In the genomic region with DNA sequence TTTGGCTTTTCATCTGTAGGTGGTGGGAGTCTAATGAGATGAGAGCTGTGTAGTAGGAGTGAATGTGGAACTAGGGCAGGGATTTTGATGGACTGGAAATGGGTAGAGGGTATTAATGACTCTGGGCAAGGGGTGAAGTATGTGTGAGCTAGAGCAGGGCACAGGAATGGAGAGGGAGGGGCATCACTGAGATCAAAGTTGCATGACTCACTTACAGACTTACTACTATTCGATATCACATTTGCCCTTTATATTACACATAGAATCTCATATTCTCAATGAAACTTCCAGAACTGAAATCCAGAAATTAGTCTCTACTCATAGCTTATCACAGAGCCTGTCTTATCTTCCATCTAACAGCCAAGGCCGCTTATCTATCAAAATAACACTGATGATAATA, we compare ENCODE assay signal across 17 cellular contexts. TPM values are rescaled to one million over a fixed set of nuclear protein-coding genes. Genes with fewer than 3 reads are reported as not detected.
DNase-seq lines count a peak whose midpoint lies in the region; ATAC-seq and TF ChIP-seq lines count a peak whose summit lies in the region.
"Had no signal": no experiment of that assay in that cellular context is flagged by ENCODE, and none has a peak within 500 bp of the region (broad histone marks: within the 10 kb centered on the region; RNA-seq: fewer than 3 reads in every experiment).

No MANE protein-coding gene starts in this region.

- no peak for TF ChIP-seq POLR2A in suprapubic skin (IDR thresholded peaks at IDR 0.05)
- no peak for TF ChIP-seq POLR2A in spleen (IDR thresholded peaks at IDR 0.05)

- DNase-seq in activated naive CD4-positive, alpha-beta T cell treated with Interleukin-2 at 50 U/mL for 16 hours, result peak; percentile 14
- DNase-seq in activated naive CD4-positive, alpha-beta T cell treated with anti-CD3 and anti-CD28 coated beads, Interleukin-2, amount 10 ng/mL, durations not matched to agents 7 days and 5 days, result no peak
- DNase-seq in mesenchymal stem cell (no peak), suprapubic skin (ENCODE audit: low spot score in 2 of 2) (no peak), spleen (no peak)
- DNase-seq in stimulated activated effector memory CD8-positive, alpha-beta T cell treated with anti-CD3 and anti-CD28 coated beads, Interleukin-12 subunit alpha, Interleukin-12 subunit beta, amount 100 ng/mL, for 72 hours (ENCODE audit: low spot score in 2 of 2), result no peak
- DNase-seq: activated effector memory CD4-positive, alpha-beta T cell treated with Interleukin-2 at 50 U/mL for 16 hours; CD8-positive, alpha-beta T cell; NCI-H1436; NCI-H2171 treated with DMSO at 0.1 percent for 48 hours; NCI-H774; pancreas; stimulated activated naive B cell treated with anti-CD40 and anti-IgM and Interleukin-4, amounts not matched to agents 10 μg/mL and 1 μg/mL and 100 μg/mL, for 72 hours; upper lobe of left lung had no signal

- H3K36me3 Mint-ChIP-seq in activated naive CD4-positive, alpha-beta T cell treated with anti-CD3 and anti-CD28 coated beads, Interleukin-2, amount 10 ng/mL, durations not matched to agents 7 days and 5 days, result no peaks in the 10 kb centered on the region
- H3K36me3 Mint-ChIP-seq in activated T-helper 17 cell treated with anti-CD3 and anti-CD28 coated beads, Interleukin-2, amount 50 U/mL, for 72 hours (ENCODE audit: low read depth), result no peaks in the 10 kb centered on the region
- no peaks in the 10 kb centered on the region for H3K36me3 Mint-ChIP-seq in stimulated activated effector memory CD8-positive, alpha-beta T cell treated with anti-CD3 and anti-CD28 coated beads, Interleukin-12 subunit alpha, Interleukin-12 subunit beta, amount 100 ng/mL, for 72 hours
- H3K36me3 Mint-ChIP-seq: CD8-positive, alpha-beta T cell; stimulated activated naive B cell treated with anti-CD40 and anti-IgM and Interleukin-4, amounts not matched to agents 10 μg/mL and 1 μg/mL and 100 μg/mL, for 72 hours had no signal

- H3K36me3 ChIP-seq in mesenchymal stem cell (ENCODE audit: control insufficient read depth in 1 of 2, insufficient read depth in 2 of 2, low read depth in 1 of 2, low read length in 2 of 2) (no peaks in the 10 kb centered on the region), suprapubic skin (no peaks in the 10 kb centered on the region), spleen (no peaks in the 10 kb centered on the region)
- H3K36me3 ChIP-seq: pancreas, upper lobe of left lung had no signal

- 100% methylated on average over 1 of the region's 2 CpGs for WGBS in mesenchymal stem cell
- 39% methylated on average over 2 of the region's 2 CpGs for WGBS in suprapubic skin
- WGBS in spleen, 5 donors, result 79 to 96% (median 85%) methylated on average over 2 of the region's 2 CpGs

- H3K14ac ChIP-seq in mesenchymal stem cell (ENCODE audit: low read length in 2 of 2), result no peak overlapping the region

- H3K4me3 ChIP-seq in mesenchymal stem cell (ENCODE audit: insufficient read depth in 1 of 2, low read depth in 1 of 2, low read length in 2 of 2), result no peak overlapping the region
- no peak overlapping the region for H3K4me3 ChIP-seq in suprapubic skin
- H3K4me3 ChIP-seq in spleen, result no peak overlapping the region
- H3K4me3 ChIP-seq: pancreas, upper lobe of left lung had no signal

- peaks cover 23% of the 10 kb centered on the region for H3K4me1 ChIP-seq in mesenchymal stem cell (ENCODE audit: control insufficient read depth, insufficient read depth, low read depth, low read length)
- peaks cover 56% of the 10 kb centered on the region for H3K4me1 ChIP-seq in suprapubic skin
- H3K4me1 ChIP-seq in spleen, result peaks cover 0 to 21% (median 14%) of the 10 kb centered on the region in 6 donors

- no peak overlapping the region for H2BK15ac ChIP-seq in mesenchymal stem cell (ENCODE audit: low read depth, poor library complexity, severe bottlenecking)

- peak overlapping the region; percentile 54 for H4K91ac ChIP-seq in mesenchymal stem cell (ENCODE audit: low read length)

- H3K9me3 Mint-ChIP-seq in activated naive CD4-positive, alpha-beta T cell treated with anti-CD3 and anti-CD28 coated beads, Interleukin-2, amount 10 ng/mL, durations not matched to agents 7 days and 5 days, result no peaks in the 10 kb centered on the region
- no peaks in the 10 kb centered on the region for H3K9me3 Mint-ChIP-seq in activated T-helper 17 cell treated with anti-CD3 and anti-CD28 coated beads, Interleukin-2, amount 50 U/mL, for 72 hours
- H3K9me3 Mint-ChIP-seq in stimulated activated effector memory CD8-positive, alpha-beta T cell treated with anti-CD3 and anti-CD28 coated beads, Interleukin-12 subunit alpha, Interleukin-12 subunit beta, amount 100 ng/mL, for 72 hours, result no peaks in the 10 kb centered on the region
- H3K9me3 Mint-ChIP-seq: CD8-positive, alpha-beta T cell had no signal

- H2AFZ ChIP-seq in mesenchymal stem cell (ENCODE audit: low read depth, low read length), result no peak overlapping the region

- no peaks in the 10 kb centered on the region for H3K27me3 ChIP-seq in mesenchymal stem cell (ENCODE audit: control insufficient read depth in 1 of 2, insufficient read depth in 1 of 2, low read length in 2 of 2)
- H3K27me3 ChIP-seq in suprapubic skin, result no peaks in the 10 kb centered on the region
- H3K27me3 ChIP-seq in spleen (replicated peaks in 1 of 7), result no peaks in the 10 kb centered on the region
- H3K27me3 ChIP-seq: pancreas, upper lobe of left lung had no signal

- no peak for TF ChIP-seq EP300 in suprapubic skin (IDR thresholded peaks at IDR 0.05)

- no peak overlapping the region for H2BK5ac ChIP-seq in mesenchymal stem cell (ENCODE audit: low read depth, low read length, poor library complexity, severe bottlenecking)

- no peak for TF ChIP-seq CTCF in suprapubic skin (IDR thresholded peaks at IDR 0.05)
- no peak for TF ChIP-seq CTCF in spleen (IDR thresholded peaks at IDR 0.05 in 8 of 11, conservative IDR thresholded peaks at IDR 0.05 in 3 of 11)

- H3K9me3 ChIP-seq in mesenchymal stem cell (ENCODE audit: control insufficient read depth, low read length), result no peaks in the 10 kb centered on the region
- H3K9me3 ChIP-seq in suprapubic skin, result no peaks in the 10 kb centered on the region
- no peaks in the 10 kb centered on the region for H3K9me3 ChIP-seq in spleen
- H3K9me3 ChIP-seq: pancreas, upper lobe of left lung had no signal

- H3K9ac ChIP-seq in mesenchymal stem cell (ENCODE audit: low read length), result no peak overlapping the region

- H2BK120ac ChIP-seq in mesenchymal stem cell (ENCODE audit: low read depth, low read length), result no peak overlapping the region

- H3K27ac Mint-ChIP-seq in activated naive CD4-positive, alpha-beta T cell treated with anti-CD3 and anti-CD28 coated beads, Interleukin-2, amount 10 ng/mL, durations not matched to agents 7 days and 5 days, result no peak overlapping the region
- H3K27ac Mint-ChIP-seq in activated T-helper 17 cell treated with anti-CD3 and anti-CD28 coated beads, Interleukin-2, amount 50 U/mL, for 72 hours, result peak overlapping the region; percentile 6
- no peak overlapping the region for H3K27ac Mint-ChIP-seq in stimulated activated effector memory CD8-positive, alpha-beta T cell treated with anti-CD3 and anti-CD28 coated beads, Interleukin-12 subunit alpha, Interleukin-12 subunit beta, amount 100 ng/mL, for 72 hours
- H3K27ac Mint-ChIP-seq: CD8-positive, alpha-beta T cell; stimulated activated naive B cell treated with anti-CD40 and anti-IgM and Interleukin-4, amounts not matched to agents 10 μg/mL and 1 μg/mL and 100 μg/mL, for 72 hours had no signal

- intact Hi-C loops in spleen (cut with DNase I; ENCODE audit: low total_unique reads), result no loop called here

- H3K4me2 ChIP-seq in mesenchymal stem cell (ENCODE audit: low read length, poor library complexity, severe bottlenecking), result no peak overlapping the region

- peaks cover 6% of the 10 kb centered on the region for H3K79me1 ChIP-seq in mesenchymal stem cell (replicated peaks; ENCODE audit: low read length, poor library complexity, severe bottlenecking)

- H3K27ac ChIP-seq in mesenchymal stem cell (ENCODE audit: low read length, poor library complexity, severe bottlenecking) (peak overlapping the region; percentile 25), suprapubic skin (peak overlapping the region; percentile 82), spleen (no peak overlapping the region)
- H3K27ac ChIP-seq: pancreas had no signal

- H2AK5ac ChIP-seq in mesenchymal stem cell (ENCODE audit: low read length, severe bottlenecking), result peak overlapping the region; percentile 45

- H3K4ac ChIP-seq in mesenchymal stem cell (ENCODE audit: low read depth in 1 of 2, low read length in 2 of 2), result no peak overlapping the region

- no peak overlapping the region for H4K8ac ChIP-seq in mesenchymal stem cell (ENCODE audit: low read length)

- H3K23ac ChIP-seq in mesenchymal stem cell (ENCODE audit: low read length in 2 of 2), result no peak overlapping the region

- H3K4me3 Mint-ChIP-seq in activated naive CD4-positive, alpha-beta T cell treated with anti-CD3 and anti-CD28 coated beads, Interleukin-2, amount 10 ng/mL, durations not matched to agents 7 days and 5 days, result no peak overlapping the region
- peak overlapping the region; percentile 58 for H3K4me3 Mint-ChIP-seq in activated T-helper 17 cell treated with anti-CD3 and anti-CD28 coated beads, Interleukin-2, amount 50 U/mL, for 72 hours
- no peak overlapping the region for H3K4me3 Mint-ChIP-seq in stimulated activated effector memory CD8-positive, alpha-beta T cell treated with anti-CD3 and anti-CD28 coated beads, Interleukin-12 subunit alpha, Interleukin-12 subunit beta, amount 100 ng/mL, for 72 hours
- H3K4me3 Mint-ChIP-seq: CD8-positive, alpha-beta T cell; stimulated activated naive B cell treated with anti-CD40 and anti-IgM and Interleukin-4, amounts not matched to agents 10 μg/mL and 1 μg/mL and 100 μg/mL, for 72 hours had no signal

- H3K4me1 Mint-ChIP-seq in activated naive CD4-positive, alpha-beta T cell treated with anti-CD3 and anti-CD28 coated beads, Interleukin-2, amount 10 ng/mL, durations not matched to agents 7 days and 5 days, result peaks cover 47% of the 10 kb centered on the region
- H3K4me1 Mint-ChIP-seq in activated T-helper 17 cell treated with anti-CD3 and anti-CD28 coated beads, Interleukin-2, amount 50 U/mL, for 72 hours, result peaks cover 36% of the 10 kb centered on the region
- peaks cover 49% of the 10 kb centered on the region for H3K4me1 Mint-ChIP-seq in stimulated activated effector memory CD8-positive, alpha-beta T cell treated with anti-CD3 and anti-CD28 coated beads, Interleukin-12 subunit alpha, Interleukin-12 subunit beta, amount 100 ng/mL, for 72 hours

- no peak overlapping the region for H2BK12ac ChIP-seq in mesenchymal stem cell (ENCODE audit: low read length in 2 of 2)

- peak; percentile 37 for ATAC-seq in activated T-helper 17 cell treated with anti-CD3 and anti-CD28 coated beads, Interleukin-2, amount 50 U/mL, for 72 hours (replicated peaks)
- ATAC-seq in HG02610 (IDR thresholded peaks at IDR 0.05; ENCODE audit: unreplicated experiment), result no peak
- ATAC-seq in stimulated activated effector memory CD8-positive, alpha-beta T cell treated with anti-CD3 and anti-CD28 coated beads, Interleukin-12 subunit alpha, Interleukin-12 subunit beta, amount 100 ng/mL, for 72 hours, result no peak
- ATAC-seq: CD8-positive, alpha-beta T cell; stimulated activated naive B cell treated with anti-CD40 and anti-IgM and Interleukin-4, amounts not matched to agents 10 μg/mL and 1 μg/mL and 100 μg/mL, for 72 hours had no signal

- CTCF ChIA-PET in activated naive CD4-positive, alpha-beta T cell treated with anti-CD3 and anti-CD28 coated beads, Interleukin-2, amount 10 ng/mL, durations not matched to agents 7 days and 5 days (lab: Charles Lee), result interaction anchor here (0.7 to 1.9 kb wide), 8 partner anchors 8 to 110 kb away, joined by 3 to 8 read pairs (median 4); no protein-coding TSS in a partner anchor

- H3K27me3 Mint-ChIP-seq in activated naive CD4-positive, alpha-beta T cell treated with anti-CD3 and anti-CD28 coated beads, Interleukin-2, amount 10 ng/mL, durations not matched to agents 7 days and 5 days, result no peaks in the 10 kb centered on the region
- peaks cover 7% of the 10 kb centered on the region for H3K27me3 Mint-ChIP-seq in activated T-helper 17 cell treated with anti-CD3 and anti-CD28 coated beads, Interleukin-2, amount 50 U/mL, for 72 hours

- no peak overlapping the region for H3K18ac ChIP-seq in mesenchymal stem cell (ENCODE audit: low read depth in 1 of 2, low read length in 2 of 2)

RNA-seq across cellular contexts. Expression of a gene that starts 19.9 kb away (rescaled TPM):
- total RNA-seq in activated T-helper 17 cell treated with anti-CD3 and anti-CD28 coated beads, Interleukin-2, amount 50 U/mL, for 72 hours, result not detected
- 0.01 TPM for polyA plus RNA-seq in mesenchymal stem cell (2013, experiment 1 of 2)
- 0.01 TPM for polyA plus RNA-seq in mesenchymal stem cell (2013, experiment 2 of 2)
- total RNA-seq in suprapubic skin (10 to 100 TPM in 2 of 4 donors, 1 to 10 TPM in 2; 4.4 to 13.8 (median 10.0) TPM), spleen (not detected)
- polyA plus RNA-seq in spleen, result under 1 TPM in 1 of 3 donors, not detected in 2; 0.02 TPM
- total RNA-seq: CD8-positive, alpha-beta T cell; fibroblast of villous mesenchyme had no signal

Comparison
In these comparisons a context has a peak if more than half of its experiments do, and no peak if none do; other contexts are left out.
1. H3K27ac ChIP-seq: peak in mesenchymal stem cell (single experiment) and suprapubic skin (single experiment); none in spleen (0 of 8).
2. RNA of a gene that starts 19.9 kb away (total RNA-seq): 4.4 to 13.8 TPM in suprapubic skin; not detected in activated T-helper 17 cell treated with anti-CD3 and anti-CD28 coated beads, Interleukin-2, amount 50 U/mL, for 72 hours and not detected in spleen; every median in the first group is over 4 times any median in the second.